ENCODE assay signal across 37 cellular contexts in genomic region chr7:138129551-138130165, GRCh38. TPM values are rescaled to one million over a fixed set of nuclear protein-coding genes. Genes with fewer than 3 reads are reported as not detected.
"Had no signal": no experiment of that assay in that cellular context is flagged by ENCODE, and none has a peak within 500 bp of the region (broad histone marks: within the 10 kb centered on the region; RNA-seq: fewer than 3 reads in every experiment).

No MANE protein-coding gene starts in this region.

- FAIRE-seq: endometrium, endothelial cell of umbilical vein had no signal

- H3K4me1 ChIP-seq: adrenal gland, body of pancreas, colonic mucosa, esophagus squamous epithelium, gastroesophageal sphincter had no signal

- ATAC-seq: activated CD4-positive, alpha-beta T cell treated with anti-CD3 and anti-CD28 coated beads for 36 hours; activated CD8-positive, alpha-beta memory T cell treated with anti-CD3 and anti-CD28 coated beads, Interleukin-2, amount 10 ng/mL, durations not matched to agents 7 days and 5 days; activated CD8-positive, alpha-beta T cell treated with anti-CD3 and anti-CD28 coated beads, Interleukin-2, amount 10 ng/mL, durations not matched to agents 7 days and 5 days; activated naive CD8-positive, alpha-beta T cell treated with anti-CD3 and anti-CD28 coated beads, Interleukin-2, amount 50 U/mL, for 24 hours; body of pancreas; gastroesophageal sphincter had no signal

- H3K9me3 ChIP-seq: body of pancreas, colonic mucosa, esophagus squamous epithelium had no signal

- H3K27ac ChIP-seq: adrenal gland, body of pancreas, colonic mucosa, epithelial cell of prostate, esophagus squamous epithelium, gastroesophageal sphincter had no signal

- H3K27me3 ChIP-seq: adrenal gland, body of pancreas, colonic mucosa, esophagus squamous epithelium, gastroesophageal sphincter had no signal

- DNase-seq: activated CD4-positive, alpha-beta memory T cell treated with anti-CD3 and anti-CD28 coated beads for 36 hours; activated CD4-positive, alpha-beta T cell treated with anti-CD3 and anti-CD28 coated beads for 36 hours; activated CD4-positive, alpha-beta T cell treated with anti-CD3 and anti-CD28 coated beads, Interleukin-2, amount 10 ng/mL, durations not matched to agents 24 days and 14 days; activated CD4-positive, CD25-positive, alpha-beta regulatory T cell; activated CD4-positive, CD25-positive, alpha-beta regulatory T cell treated with anti-CD3 and anti-CD28 coated beads, Interleukin-2, amount 50 U/mL, for 72 hours; activated CD8-positive, alpha-beta memory T cell treated with anti-CD3 and anti-CD28 coated beads, Interleukin-2, amount 10 ng/mL, durations not matched to agents 7 days and 5 days; activated CD8-positive, alpha-beta memory T cell treated with anti-CD3 and anti-CD28 coated beads, Interleukin-2, amount 50 U/mL, for 4 hours; activated CD8-positive, alpha-beta T cell treated with anti-CD3 and anti-CD28 coated beads, Interleukin-2, amount 10 ng/mL, durations not matched to agents 7 days and 5 days; activated effector memory CD4-positive, alpha-beta T cell treated with anti-CD3 and anti-CD28 coated beads, Interleukin-2, amount 50 U/mL, for 16 hours; activated naive CD4-positive, alpha-beta T cell treated with anti-CD3 and anti-CD28 coated beads for 36 hours; activated naive CD8-positive, alpha-beta T cell treated with anti-CD3 and anti-CD28 coated beads for 36 hours; activated naive CD8-positive, alpha-beta T cell treated with anti-CD3 and anti-CD28 coated beads, Interleukin-2, amount 50 U/mL, for 24 hours; activated T-cell treated with anti-CD3 and anti-CD28 coated beads, Interleukin-2, amount 50 U/mL, for 1 hour; activated T-cell treated with anti-CD3 and anti-CD28 coated beads, Interleukin-2, amount 50 U/mL, for 48 hours; adrenal gland; amygdala; aorta; body of pancreas; caudate nucleus; colonic mucosa; effector CD8-positive, alpha-beta T cell; esophagus squamous epithelium; foreskin melanocyte; T-helper 2 cell had no signal

- H3K36me3 ChIP-seq: adrenal gland, colonic mucosa, esophagus squamous epithelium, gastroesophageal sphincter had no signal

- H3K4me3 ChIP-seq: adrenal gland, body of pancreas, colonic mucosa, esophagus squamous epithelium, gastroesophageal sphincter had no signal

RNA-seq across cellular contexts. Expression of gene AKR1D1, which starts 53.4 kb away (rescaled TPM):
- total RNA-seq: activated CD4-positive, alpha-beta memory T cell treated with anti-CD3 and anti-CD28 coated beads for 36 hours; activated CD4-positive, alpha-beta T cell treated with anti-CD3 and anti-CD28 coated beads for 36 hours; activated CD4-positive, alpha-beta T cell treated with anti-CD3 and anti-CD28 coated beads, Interleukin-2, amount 10 ng/mL, durations not matched to agents 24 days and 14 days; activated CD8-positive, alpha-beta memory T cell treated with anti-CD3 and anti-CD28 coated beads for 36 hours; activated CD8-positive, alpha-beta memory T cell treated with anti-CD3 and anti-CD28 coated beads, Interleukin-2, amount 10 ng/mL, durations not matched to agents 7 days and 5 days; activated CD8-positive, alpha-beta T cell treated with anti-CD3 and anti-CD28 coated beads, Interleukin-2, amount 10 ng/mL, durations not matched to agents 7 days and 5 days; activated naive CD4-positive, alpha-beta T cell treated with anti-CD3 and anti-CD28 coated beads for 36 hours; activated naive CD8-positive, alpha-beta T cell treated with anti-CD3 and anti-CD28 coated beads for 36 hours; activated T-helper 1 cell treated with anti-CD3 and anti-CD28 coated beads, Interleukin-12 subunit alpha, Interleukin-12 subunit beta, Interleukin-2, Interleukin-4 antibody, amounts not matched to agents 30 ng/mL and 10 ng/mL and 1 ng/mL, durations not matched to agents 14 hours and 24 hours and 36 hours; activated T-helper 2 cell treated with anti-CD3 and anti-CD28 coated beads, Interferon-gamma antibody, Interleukin-2, Interleukin-4, amounts not matched to agents 10 μg/mL and 5 μg/mL and 100 μg/mL, durations not matched to agents 14 hours and 24 hours and 36 hours; aorta; body of pancreas; colonic mucosa; dermis microvascular lymphatic vessel endothelial cell; endothelial cell of umbilical vein; esophagus squamous epithelium; fibroblast of lung; fibroblast of villous mesenchyme; gastroesophageal sphincter; glomerular endothelial cell; T-helper 1 cell treated with Interleukin-12 subunit alpha and Interleukin-12 subunit beta and Interleukin-4 antibody, amounts not matched to agents 30 ng/mL and 1 ng/mL, for 36 hours had no signal
- polyA plus RNA-seq: aorta, endothelial cell of umbilical vein, esophagus, fibroblast of lung had no signal
